Comparison of ENCODE assay signal across 10 cellular contexts in the genomic region with DNA sequence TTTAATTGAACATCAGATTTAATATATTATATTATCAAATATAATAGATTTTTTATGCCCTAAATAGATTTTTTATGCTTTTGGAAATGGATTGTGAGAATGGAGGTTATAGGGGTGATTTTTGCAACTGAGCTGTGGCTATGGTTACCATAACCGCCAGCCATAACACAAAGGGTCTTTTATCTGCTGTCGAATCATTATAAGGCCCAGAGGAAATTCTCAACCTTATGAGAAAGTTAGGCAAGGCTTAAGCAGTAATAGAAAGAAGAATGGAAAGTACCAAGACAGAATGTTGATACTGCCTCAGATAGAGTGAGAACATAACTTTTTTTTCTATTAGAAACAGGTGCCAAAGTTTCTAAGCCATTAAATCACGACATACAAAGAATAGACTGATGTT. TPM values are rescaled to one million over a fixed set of nuclear protein-coding genes. Genes with fewer than 3 reads are reported as not detected.
"Had no signal": no experiment of that assay in that cellular context is flagged by ENCODE, and none has a peak within 500 bp of the region (broad histone marks: within the 10 kb centered on the region; RNA-seq: fewer than 3 reads in every experiment).

No MANE protein-coding gene starts in this region.

- H3K27ac ChIP-seq: GM23248 had no signal

- H3K36me3 ChIP-seq: HAP-1 had no signal

- H3K4me1 ChIP-seq: HAP-1 had no signal

- H3K9me3 ChIP-seq: HAP-1 had no signal

- H3K4me3 ChIP-seq: GM23248, GM23338, HAP-1 had no signal

- DNase-seq: GM23248, GOT3, H7, H9, HCEC 1CT, HFFc6 had no signal

RNA-seq across cellular contexts. Expression of gene CXCL6, which starts 26.3 kb away (rescaled TPM):
- total RNA-seq: H4 had no signal

RNA-seq across cellular contexts. Expression of gene PF4V1, which starts 42.9 kb away (rescaled TPM):
- total RNA-seq: H1, H4, H7, H9, HFFc6 had no signal
- polyA plus RNA-seq: GM23338, H1 had no signal

RNA-seq across cellular contexts. Expression of gene CXCL1, which starts 59.0 kb away (rescaled TPM):
- total RNA-seq: H4, H7 had no signal
